In genomic region chr12:109115758-109116610, GRCh38 we compare ENCODE assay signal across 11 cellular contexts. TPM values are rescaled to one million over a fixed set of nuclear protein-coding genes. Genes with fewer than 3 reads are reported as not detected.
DNase-seq lines count a peak whose midpoint lies in the region; ATAC-seq and TF ChIP-seq lines count a peak whose summit lies in the region.
"Had no signal": no experiment of that assay in that cellular context is flagged by ENCODE, and none has a peak within 500 bp of the region (broad histone marks: within the 10 kb centered on the region; RNA-seq: fewer than 3 reads in every experiment).

Gene ACACB (plus strand): TSS chr12:109116587. CDS start chr12:109139406, 22,819 bp downstream.

- H3K9me3 ChIP-seq in BE2C (no peaks in the 10 kb centered on the region), neural progenitor cell (ENCODE audit: low read depth) (no peaks in the 10 kb centered on the region)

- H3K27ac ChIP-seq in neural progenitor cell = peak within 1 kb of the TSS; percentile 5

- ATAC-seq in GM21737 (IDR thresholded peaks at IDR 0.05; ENCODE audit: unreplicated experiment) (no peak), HG03159 (IDR thresholded peaks at IDR 0.05; ENCODE audit: unreplicated experiment) (no peak)

- H3K27me3 Mint-ChIP-seq in neural progenitor cell (ENCODE audit: insufficient read depth, low read depth) = no peaks in the 10 kb centered on the region

- peak within 1 kb of the TSS; percentile 82 for H3K27ac Mint-ChIP-seq in neural progenitor cell

- peak within 1 kb of the TSS; percentile 60 for H2AFZ ChIP-seq in neural progenitor cell (replicated peaks)

- peaks cover 3% of the 10 kb centered on the region for H3K36me3 Mint-ChIP-seq in neural progenitor cell

- no peak within 1 kb of the TSS for H3K4me3 Mint-ChIP-seq in neural progenitor cell

- H3F3A ChIP-seq in neural progenitor cell (ENCODE audit: low read depth) = peaks cover 20% of the 10 kb centered on the region

- H3K4me1 ChIP-seq in BE2C (no peaks in the 10 kb centered on the region; the same call in 1 of the 2 replicates), neural progenitor cell (peaks cover 21% of the 10 kb centered on the region)

- TF ChIP-seq CTCF in BE2C (IDR thresholded peaks at IDR 0.05; ENCODE audit: low read depth, low read length) = no peak
- no peak for TF ChIP-seq CTCF in fibroblast of villous mesenchyme (IDR thresholded peaks at IDR 0.05; ENCODE audit: insufficient read depth, low read depth, low read length)
- TF ChIP-seq CTCF in neural progenitor cell (IDR thresholded peaks at IDR 0.05) = no peak

- H3K4me3 ChIP-seq in BE2C (ENCODE audit: low read depth, low read length) (peak within 1 kb of the TSS; percentile 36), fibroblast of villous mesenchyme (ENCODE audit: low read depth, low read length) (no peak within 1 kb of the TSS), neural progenitor cell (no peak within 1 kb of the TSS)

- no peaks in the 10 kb centered on the region for H3K36me3 ChIP-seq in BE2C
- no peaks in the 10 kb centered on the region for H3K36me3 ChIP-seq in neural progenitor cell

- peak within 1 kb of the TSS; percentile 46 for H3K4me2 ChIP-seq in neural progenitor cell

- H3K27me3 ChIP-seq in BE2C (no peaks in the 10 kb centered on the region), neural progenitor cell (no peaks in the 10 kb centered on the region)

- H4K20me1 ChIP-seq in neural progenitor cell (ENCODE audit: low read depth) = no peaks in the 10 kb centered on the region

- H3K4me1 Mint-ChIP-seq in neural progenitor cell = peaks cover 42% of the 10 kb centered on the region

- no peaks in the 10 kb centered on the region for H3K9me3 Mint-ChIP-seq in neural progenitor cell

- H3K9ac ChIP-seq in neural progenitor cell = no peak within 1 kb of the TSS

- no peaks in the 10 kb centered on the region for H3K79me2 ChIP-seq in neural progenitor cell (ENCODE audit: low read depth)

- DNase-seq in BE2C = peak; percentile 33
- peak; percentile 43 for DNase-seq in NCI-H69 (lab: John Stamatoyannopoulos, UW)
- DNase-seq in fibroblast of villous mesenchyme (ENCODE audit: low read depth) = peak; percentile 46
- peak; percentile 25 for DNase-seq in neural progenitor cell (ENCODE audit: low spot score)
- no peak for DNase-seq in NCI-H2196 treated with DMSO at 0.1 percent for 48 hours (lab: John Stamatoyannopoulos, UW; ENCODE audit: unreplicated experiment)
- no peak for DNase-seq in DMS153 treated with DMSO at 0.1 percent for 48 hours (lab: John Stamatoyannopoulos, UW; ENCODE audit: unreplicated experiment)
- DNase-seq: cerebellar nuclear complex; COR-L47; stimulated activated CD4-positive, alpha-beta T cell treated with anti-CD3 and anti-CD28 coated beads, Interleukin-12 subunit alpha, Interleukin-12 subunit beta, amount 100 ng/mL, for 4 hours had no signal

RNA-seq across cellular contexts. Expression of gene ACACB, which starts in this region (rescaled TPM):
- 3.0 TPM for polyA plus RNA-seq in BE2C (2012; ENCODE audit: insufficient read depth, insufficient read length, low read depth)
- total RNA-seq in fibroblast of villous mesenchyme (3.9 and 5.5 TPM in 2 replicates), neural progenitor cell (ENCODE audit: low replicate concordance) (2.4 and 5.0 TPM in 2 replicates)

Comparison
In these comparisons a context has a peak if more than half of its experiments do, and no peak if none do; other contexts are left out.
1. DNase-seq: peak in BE2C (single experiment), NCI-H69 (single experiment), fibroblast of villous mesenchyme (single experiment) and neural progenitor cell (single experiment); none in NCI-H2196 treated with DMSO at 0.1 percent for 48 hours (single experiment) and DMS153 treated with DMSO at 0.1 percent for 48 hours (single experiment).